In the genomic region with DNA sequence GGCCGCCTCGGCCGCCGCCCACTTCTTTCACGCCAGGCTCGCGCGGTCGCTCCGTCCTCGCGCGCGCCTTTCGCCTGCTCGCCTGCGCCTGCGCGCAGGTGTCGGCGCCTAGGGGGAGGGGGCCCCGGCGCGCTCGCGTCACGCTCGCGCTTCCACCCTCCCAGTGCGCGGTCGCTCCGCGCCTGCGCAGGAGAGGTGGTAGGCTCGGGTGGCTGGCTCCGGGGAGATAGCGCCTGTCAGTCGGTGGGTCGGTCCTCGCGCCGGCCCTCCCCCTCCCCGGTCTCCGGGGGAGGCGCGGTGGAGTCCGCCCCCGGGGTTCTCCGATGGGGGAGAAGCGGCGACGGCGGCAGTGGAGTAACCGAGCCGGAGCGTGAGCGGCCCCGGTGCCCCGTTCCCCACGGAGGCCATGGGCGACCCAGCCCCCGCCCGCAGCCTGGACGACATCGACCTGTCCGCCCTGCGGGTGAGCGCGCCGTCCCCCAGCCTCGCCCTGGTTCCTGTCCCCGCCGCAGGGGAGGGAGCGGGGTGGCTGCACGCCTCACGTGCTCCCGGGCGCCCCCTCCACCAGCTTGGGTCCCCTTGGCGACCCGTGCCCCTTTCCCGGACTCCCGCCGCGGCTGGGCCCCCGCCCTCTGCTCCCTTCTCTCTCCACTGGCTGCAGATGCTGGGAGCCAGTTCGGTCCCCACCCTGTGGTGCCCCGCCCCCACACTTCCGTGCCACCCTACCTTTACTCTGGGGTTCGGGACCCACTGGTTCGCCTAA, we compare ENCODE assay signal across 8 cellular contexts.
DNase-seq lines count a peak whose midpoint lies in the region; ATAC-seq and TF ChIP-seq lines count a peak whose summit lies in the region.

A gene (plus strand): TSS at position 163 of the 763 bp plus-strand sequence. CDS start 244 bp downstream, at position 407.

- H3K27me3 ChIP-seq in layer of hippocampus (ENCODE audit: control insufficient read depth, insufficient read depth, low read length) = no peaks in the 10 kb centered on the region

- peak within 1 kb of the TSS; percentile 98 for H3K27ac ChIP-seq in layer of hippocampus (ENCODE audit: low read depth, low read length)

- DNase-seq in AG10803 (ENCODE audit: low read depth) = peak; percentile 89
- peak; percentile 72 for DNase-seq in NCI-H345 treated with DMSO at 0.1 percent for 48 hours (lab: John Stamatoyannopoulos, UW; ENCODE audit: unreplicated experiment)
- DNase-seq in activated CD4-positive, alpha-beta T cell treated with anti-CD3 and anti-CD28 coated beads for 4 hours = peak; percentile 82 to 85
- DNase-seq in choroid plexus epithelial cell (ENCODE audit: low read depth) = peak; percentile 96
- peak; percentile 62 to 83 (median 70) for DNase-seq in stimulated activated CD4-positive, alpha-beta T cell treated with anti-CD3 and anti-CD28 coated beads, Interleukin-1b, Interleukin-23, amount 100 ng/mL, for 24 hours (ENCODE audit: low read depth in 4 of 4, low spot score in 1 of 4)

- peak within 1 kb of the TSS; percentile 86 for H3K4me3 ChIP-seq in AG10803 (ENCODE audit: low read length)
- H3K4me3 ChIP-seq in choroid plexus epithelial cell (ENCODE audit: low read depth, low read length) = peak within 1 kb of the TSS; percentile 91

- ATAC-seq in GM19023 (IDR thresholded peaks at IDR 0.05; ENCODE audit: unreplicated experiment) (peak; percentile 83), HG03280 (IDR thresholded peaks at IDR 0.05; ENCODE audit: unreplicated experiment) (peak; percentile 94)

- TF ChIP-seq CTCF in AG10803 (conservative IDR thresholded peaks at IDR 0.05; ENCODE audit: low read length) = no peak
- no peak for TF ChIP-seq CTCF in choroid plexus epithelial cell (conservative IDR thresholded peaks at IDR 0.05; ENCODE audit: low read depth, low read length)

Comparison
In these comparisons a context has a peak if more than half of its experiments do, and no peak if none do; other contexts are left out.
1. Peak in every context shown above with its lines: DNase-seq, ATAC-seq, H3K4me3 ChIP-seq and H3K27ac ChIP-seq.